Comparison of ENCODE assay signal across 9 cellular contexts in the genomic region with DNA sequence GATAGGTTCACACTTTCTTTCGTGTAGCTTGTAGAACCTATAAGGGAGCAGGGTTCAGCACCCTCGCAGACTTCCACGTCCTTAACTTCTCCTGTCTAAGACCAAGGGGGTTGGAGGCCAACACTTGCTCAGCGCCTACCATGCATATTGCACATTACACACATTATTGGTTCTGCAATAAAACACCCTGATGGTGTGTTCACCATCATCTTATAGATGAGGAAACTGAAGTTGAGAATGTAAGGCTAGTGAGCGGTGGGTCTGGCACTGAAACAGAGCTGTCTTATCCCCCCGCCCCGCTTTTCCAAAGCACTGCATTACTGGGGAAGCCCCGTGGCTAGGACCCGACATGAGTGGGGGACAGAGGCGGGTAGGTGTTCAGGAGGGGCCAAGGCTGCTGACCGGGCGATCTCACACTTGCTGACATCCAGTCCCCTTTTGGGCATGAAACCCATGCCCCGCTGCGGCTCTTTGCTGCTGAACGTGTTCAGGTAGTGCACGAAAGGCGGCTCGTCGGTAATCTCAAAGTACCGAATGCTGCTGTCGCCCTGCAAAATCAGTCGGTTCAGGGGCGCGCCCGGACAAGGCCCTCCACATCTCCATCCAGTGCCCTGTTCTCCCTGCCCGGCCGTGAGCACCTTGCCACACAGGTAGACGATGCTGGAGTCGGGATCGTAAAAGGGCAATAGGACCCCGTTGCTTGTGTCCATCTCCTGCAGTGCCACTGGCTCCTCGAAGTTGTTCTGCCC. TPM values are rescaled to one million over a fixed set of nuclear protein-coding genes. Genes with fewer than 3 reads are reported as not detected.
DNase-seq lines count a peak whose midpoint lies in the region; ATAC-seq, FAIRE-seq and TF ChIP-seq lines count a peak whose summit lies in the region.
"Had no signal": no experiment of that assay in that cellular context is flagged by ENCODE, and none has a peak within 500 bp of the region (broad histone marks: within the 10 kb centered on the region; RNA-seq: fewer than 3 reads in every experiment).

No MANE protein-coding gene starts in this region.

- no peaks in the 10 kb centered on the region for H3K36me3 Mint-ChIP-seq in activated CD8-positive, alpha-beta T cell treated with anti-CD3 and anti-CD28 coated beads, Interleukin-2, amount 10 ng/mL, durations not matched to agents 7 days and 5 days (ENCODE audit: low read depth)

- no peak overlapping the region for H3K9ac ChIP-seq in keratinocyte (ENCODE audit: control insufficient read depth, extremely low read depth, insufficient read depth, low read length)
- no peak overlapping the region for H3K9ac ChIP-seq in subcutaneous abdominal adipose tissue (ENCODE audit: low read length in 5 of 5)

- peak overlapping the region; percentile 75 for H3K4me2 ChIP-seq in keratinocyte (ENCODE audit: control insufficient read depth, extremely low read depth, insufficient read depth, low read depth, low read length)

- peaks cover 0 to 5% of the 10 kb centered on the region in 2 experiments for H3K36me3 ChIP-seq in keratinocyte (ENCODE audit: control insufficient read depth in 2 of 2, extremely low read depth in 1 of 2, insufficient read depth in 2 of 2, low read length in 2 of 2)
- H3K36me3 ChIP-seq in subcutaneous abdominal adipose tissue (ENCODE audit: control insufficient read depth in 5 of 5, insufficient read depth in 5 of 5, low read length in 5 of 5), result no peaks in the 10 kb centered on the region
- H3K36me3 ChIP-seq: SJSA1 had no signal

- TF ChIP-seq CTCF in keratinocyte (optimal IDR thresholded peaks at IDR 0.05 in 1 of 3, IDR thresholded peaks at IDR 0.05 in 1 of 3, conservative IDR thresholded peaks at IDR 0.05 in 1 of 3; ENCODE audit: extremely low read depth in 1 of 3, insufficient read depth in 2 of 3, low read length in 3 of 3), result no peak

- no peaks in the 10 kb centered on the region for H3K9me1 ChIP-seq in keratinocyte (ENCODE audit: control insufficient read depth, extremely low read depth, insufficient read depth, low read length)

- peak overlapping the region; percentile 81 for H3K4me3 Mint-ChIP-seq in activated CD8-positive, alpha-beta T cell treated with anti-CD3 and anti-CD28 coated beads, Interleukin-2, amount 10 ng/mL, durations not matched to agents 7 days and 5 days

- H3K4me1 ChIP-seq in keratinocyte (ENCODE audit: control insufficient read depth, extremely low read depth, insufficient read depth, low read length) (peaks cover 63% of the 10 kb centered on the region), subcutaneous abdominal adipose tissue (ENCODE audit: control insufficient read depth in 5 of 5, insufficient read depth in 5 of 5, low read length in 5 of 5) (peaks cover 6 to 59% (median 53%) of the 10 kb centered on the region in 5 donors)

- H3K9me3 ChIP-seq in keratinocyte (ENCODE audit: control insufficient read depth, low read depth, low read length) (no peaks in the 10 kb centered on the region), subcutaneous abdominal adipose tissue (ENCODE audit: control insufficient read depth in 5 of 5, low read length in 5 of 5) (no peaks in the 10 kb centered on the region)
- H3K9me3 ChIP-seq: SJSA1 had no signal

- POLR2A ChIA-PET in activated CD8-positive, alpha-beta T cell treated with anti-CD3 and anti-CD28 coated beads, Interleukin-2, amount 10 ng/mL, durations not matched to agents 7 days and 5 days (lab: Charles Lee), result interaction anchor here (0.6 to 4.6 kb wide), 18 partner anchors 9 to 975 kb away, joined by 3 to 26 read pairs (median 5); a partner anchor contains a TSS

- H3K4me3 ChIP-seq in keratinocyte (ENCODE audit: control insufficient read depth in 2 of 3, extremely low read depth in 1 of 3, insufficient read depth in 2 of 3, low read depth in 1 of 3, low read length in 3 of 3) (peak overlapping the region in 1 of 3 experiments; percentile 58), subcutaneous abdominal adipose tissue (ENCODE audit: low read depth in 1 of 5, low read length in 5 of 5) (peak overlapping the region; percentile 35 to 69 (median 59))
- H3K4me3 ChIP-seq: SJSA1 had no signal

- no peaks in the 10 kb centered on the region for H3K27me3 Mint-ChIP-seq in activated CD8-positive, alpha-beta T cell treated with anti-CD3 and anti-CD28 coated beads, Interleukin-2, amount 10 ng/mL, durations not matched to agents 7 days and 5 days (ENCODE audit: low read depth)

- H3K4me1 Mint-ChIP-seq in activated CD8-positive, alpha-beta T cell treated with anti-CD3 and anti-CD28 coated beads, Interleukin-2, amount 10 ng/mL, durations not matched to agents 7 days and 5 days (ENCODE audit: low read depth), result peaks cover 59% of the 10 kb centered on the region

- H2AFZ ChIP-seq in keratinocyte (ENCODE audit: control insufficient read depth, low read length), result no peak overlapping the region

- H3K27ac ChIP-seq in keratinocyte (ENCODE audit: control insufficient read depth, insufficient read depth, low read length) (no peak overlapping the region), subcutaneous abdominal adipose tissue (ENCODE audit: low read depth, low read length) (no peak overlapping the region)
- H3K27ac ChIP-seq: SJSA1 had no signal

- dilution Hi-C loops in keratinocyte (cut with MboI; ENCODE audit: extremely low pct_ligation_motif_present, low sequenced_read_pairs), result no loop called here

- ATAC-seq in activated CD8-positive, alpha-beta T cell treated with anti-CD3 and anti-CD28 coated beads, Interleukin-2, amount 10 ng/mL, durations not matched to agents 7 days and 5 days, result no peak

- no peaks in the 10 kb centered on the region for H3K27me3 ChIP-seq in keratinocyte (ENCODE audit: control insufficient read depth, extremely low read depth, insufficient read depth, low read length)
- H3K27me3 ChIP-seq in subcutaneous abdominal adipose tissue (ENCODE audit: control insufficient read depth in 5 of 5, insufficient read depth in 4 of 5, low read length in 5 of 5), result peaks cover 0 to 5% (median 0%) of the 10 kb centered on the region in 5 donors

- H3K79me2 ChIP-seq in keratinocyte (ENCODE audit: control insufficient read depth, insufficient read depth, low read length), result peaks cover 16% of the 10 kb centered on the region

- peak overlapping the region; percentile 97 for H3K27ac Mint-ChIP-seq in activated CD8-positive, alpha-beta T cell treated with anti-CD3 and anti-CD28 coated beads, Interleukin-2, amount 10 ng/mL, durations not matched to agents 7 days and 5 days

- CTCF ChIA-PET in activated CD8-positive, alpha-beta T cell treated with anti-CD3 and anti-CD28 coated beads, Interleukin-2, amount 10 ng/mL, durations not matched to agents 7 days and 5 days (lab: Charles Lee), result interaction anchor here (0.6 to 7.7 kb wide), 43 partner anchors 10 to 501 kb away, joined by 3 to 110 read pairs (median 9); a partner anchor contains a TSS

- no peaks in the 10 kb centered on the region for H3K9me3 Mint-ChIP-seq in activated CD8-positive, alpha-beta T cell treated with anti-CD3 and anti-CD28 coated beads, Interleukin-2, amount 10 ng/mL, durations not matched to agents 7 days and 5 days (ENCODE audit: insufficient read depth)

- no peaks in the 10 kb centered on the region for H4K20me1 ChIP-seq in keratinocyte (ENCODE audit: control insufficient read depth, extremely low read depth, insufficient read depth, low read length)

- FAIRE-seq in keratinocyte (lab: Jason Lieb, UNC), result no peak

- peak; percentile 73 for DNase-seq in activated CD8-positive, alpha-beta memory T cell treated with anti-CD3 and anti-CD28 coated beads for 24 hours
- no peak for DNase-seq in activated CD8-positive, alpha-beta memory T cell treated with anti-CD3 and anti-CD28 coated beads, Interleukin-2, amount 50 U/mL, for 4 hours
- DNase-seq in activated CD8-positive, alpha-beta T cell treated with anti-CD3 and anti-CD28 coated beads, Interleukin-2, amount 10 ng/mL, durations not matched to agents 7 days and 5 days, result no peak
- DNase-seq in keratinocyte (ENCODE audit: low read depth, low spot score) (no peak), NCI-H1048 (lab: John Stamatoyannopoulos, UW) (no peak), germinal center (ENCODE audit: low spot score) (no peak), NCI-H1092 treated with DMSO at 0.1 percent for 48 hours (lab: John Stamatoyannopoulos, UW) (no peak)

RNA-seq across cellular contexts. Expression of a gene that starts 6.2 kb away (rescaled TPM):
- 1 to 10 TPM; 6.2 to 6.3 TPM for total RNA-seq in activated CD8-positive, alpha-beta T cell treated with anti-CD3 and anti-CD28 coated beads, Interleukin-2, amount 10 ng/mL, durations not matched to agents 7 days and 5 days
- polyA plus RNA-seq in keratinocyte, result 20.5 to 50.9 TPM (median 28.8 TPM) in 3 replicates
- 6.6 TPM for polyA plus RNA-seq in keratinocyte (2011; ENCODE audit: low read depth)
- 9.2 and 10.8 TPM in 2 replicates for polyA plus RNA-seq in keratinocyte (2011; cell fraction: cytosol; rRNA removed)
- 191 and 224 TPM in 2 replicates for polyA plus RNA-seq in keratinocyte (2011; cell fraction: nucleus; rRNA removed)
- 14.6 and 16.8 TPM in 2 replicates for polyA plus RNA-seq in keratinocyte (2012; ENCODE audit: low replicate concordance)
- polyA minus RNA-seq in keratinocyte, result 34.8 to 68.4 TPM (median 42.9 TPM) in 3 replicates
- polyA minus RNA-seq in keratinocyte (2011; cell fraction: cytosol; rRNA and poly(A)+ RNA removed), result 17.6 TPM
- polyA minus RNA-seq in keratinocyte (2011; cell fraction: nucleus; rRNA and poly(A)+ RNA removed), result 35.6 and 40.7 TPM in 2 replicates

RNA-seq across cellular contexts. Expression of a gene that starts 23.5 kb away (rescaled TPM):
- total RNA-seq in activated CD8-positive, alpha-beta T cell treated with anti-CD3 and anti-CD28 coated beads, Interleukin-2, amount 10 ng/mL, durations not matched to agents 7 days and 5 days, result 10 to 100 TPM; 11.2 to 12.5 TPM
- polyA plus RNA-seq in keratinocyte, result 3.7 to 6.5 TPM (median 5.0 TPM) in 3 replicates
- polyA plus RNA-seq in keratinocyte (2011; ENCODE audit: low read depth), result 3.7 TPM
- 2.8 and 5.7 TPM in 2 replicates for polyA plus RNA-seq in keratinocyte (2011; cell fraction: cytosol; rRNA removed)
- polyA plus RNA-seq in keratinocyte (2011; cell fraction: nucleus; rRNA removed), result 13.0 and 14.3 TPM in 2 replicates
- polyA plus RNA-seq in keratinocyte (2012; ENCODE audit: low replicate concordance), result 6.7 and 7.8 TPM in 2 replicates
- 4.8 to 12.7 TPM (median 5.3 TPM) in 3 replicates for polyA minus RNA-seq in keratinocyte
- polyA minus RNA-seq in keratinocyte (2011; cell fraction: cytosol; rRNA and poly(A)+ RNA removed), result 12.9 TPM
- polyA minus RNA-seq in keratinocyte (2011; cell fraction: nucleus; rRNA and poly(A)+ RNA removed), result 6.2 and 9.9 TPM in 2 replicates

RNA-seq across cellular contexts. Expression of a gene that starts 27.0 kb away (rescaled TPM):
- 10 to 100 TPM; 72.7 to 75.1 TPM for total RNA-seq in activated CD8-positive, alpha-beta T cell treated with anti-CD3 and anti-CD28 coated beads, Interleukin-2, amount 10 ng/mL, durations not matched to agents 7 days and 5 days
- 35.9 to 42.7 TPM (median 37.9 TPM) in 3 replicates for polyA plus RNA-seq in keratinocyte
- 34.5 TPM for polyA plus RNA-seq in keratinocyte (2011; ENCODE audit: low read depth)
- 26.3 and 43.3 TPM in 2 replicates for polyA plus RNA-seq in keratinocyte (2011; cell fraction: cytosol; rRNA removed)
- polyA plus RNA-seq in keratinocyte (2011; cell fraction: nucleus; rRNA removed), result 55.9 and 64.8 TPM in 2 replicates
- polyA plus RNA-seq in keratinocyte (2012; ENCODE audit: low replicate concordance), result 28.3 and 36.4 TPM in 2 replicates
- 43.0 to 93.0 TPM (median 49.5 TPM) in 3 replicates for polyA minus RNA-seq in keratinocyte
- 58.7 TPM for polyA minus RNA-seq in keratinocyte (2011; cell fraction: cytosol; rRNA and poly(A)+ RNA removed)
- polyA minus RNA-seq in keratinocyte (2011; cell fraction: nucleus; rRNA and poly(A)+ RNA removed), result 36.5 and 45.9 TPM in 2 replicates

RNA-seq across cellular contexts. Expression of a gene that starts 48.0 kb away (rescaled TPM):
- total RNA-seq in activated CD8-positive, alpha-beta T cell treated with anti-CD3 and anti-CD28 coated beads, Interleukin-2, amount 10 ng/mL, durations not matched to agents 7 days and 5 days, result 10 to 100 TPM; 96.7 to 97.9 TPM
- 11.9 to 34.7 TPM (median 14.5 TPM) in 3 replicates for polyA plus RNA-seq in keratinocyte
- polyA plus RNA-seq in keratinocyte (2011; ENCODE audit: low read depth), result 4.4 TPM
- polyA plus RNA-seq in keratinocyte (2011; cell fraction: cytosol; rRNA removed), result 5.8 and 16.5 TPM in 2 replicates
- polyA plus RNA-seq in keratinocyte (2011; cell fraction: nucleus; rRNA removed), result 71.4 and 101 TPM in 2 replicates
- polyA plus RNA-seq in keratinocyte (2012; ENCODE audit: low replicate concordance), result 17.7 and 24.8 TPM in 2 replicates
- 10.9 to 22.2 TPM (median 13.1 TPM) in 3 replicates for polyA minus RNA-seq in keratinocyte
- polyA minus RNA-seq in keratinocyte (2011; cell fraction: cytosol; rRNA and poly(A)+ RNA removed), result 39.5 TPM
- polyA minus RNA-seq in keratinocyte (2011; cell fraction: nucleus; rRNA and poly(A)+ RNA removed), result 21.7 and 26.6 TPM in 2 replicates

RNA-seq across cellular contexts. Expression of a gene that starts 49.6 kb away (rescaled TPM):
- 10 to 100 TPM; 21.1 to 21.7 TPM for total RNA-seq in activated CD8-positive, alpha-beta T cell treated with anti-CD3 and anti-CD28 coated beads, Interleukin-2, amount 10 ng/mL, durations not matched to agents 7 days and 5 days
- polyA plus RNA-seq in keratinocyte, result 6.2 to 6.9 TPM (median 6.8 TPM) in 3 replicates
- 1.5 TPM for polyA plus RNA-seq in keratinocyte (2011; ENCODE audit: low read depth)
- 5.3 and 5.5 TPM in 2 replicates for polyA plus RNA-seq in keratinocyte (2011; cell fraction: cytosol; rRNA removed)
- 11.2 and 11.7 TPM in 2 replicates for polyA plus RNA-seq in keratinocyte (2011; cell fraction: nucleus; rRNA removed)
- 2.8 and 7.5 TPM in 2 replicates for polyA plus RNA-seq in keratinocyte (2012; ENCODE audit: low replicate concordance)
- polyA minus RNA-seq in keratinocyte, result 9.9 to 13.5 TPM (median 13.0 TPM) in 3 replicates
- 12.3 TPM for polyA minus RNA-seq in keratinocyte (2011; cell fraction: cytosol; rRNA and poly(A)+ RNA removed)
- 12.8 and 13.8 TPM in 2 replicates for polyA minus RNA-seq in keratinocyte (2011; cell fraction: nucleus; rRNA and poly(A)+ RNA removed)
